ENCODE assay signal across 19 cellular contexts in the genomic region with DNA sequence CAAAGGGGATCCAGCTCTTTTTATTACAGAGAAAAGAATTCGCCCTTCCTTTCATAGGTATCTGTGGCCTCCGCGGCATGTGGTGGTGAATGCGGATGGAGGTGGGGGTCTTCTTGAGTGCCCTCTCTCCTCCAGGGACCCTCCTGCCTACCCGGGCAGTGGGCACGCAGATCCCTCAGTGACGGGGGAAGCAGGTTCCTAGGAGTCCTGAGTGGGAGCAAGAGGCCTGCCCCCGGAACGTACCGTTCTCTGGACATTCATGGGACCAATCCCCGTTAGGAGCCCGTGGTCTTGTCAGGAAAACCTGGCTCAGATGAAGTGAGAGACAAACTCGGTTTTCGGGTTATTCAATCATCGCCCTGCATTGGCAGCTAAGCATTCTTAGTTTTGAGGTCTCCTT. TPM values are rescaled to one million over a fixed set of nuclear protein-coding genes. Genes with fewer than 3 reads are reported as not detected.
DNase-seq lines count a peak whose midpoint lies in the region; TF ChIP-seq lines count a peak whose summit lies in the region.
"Had no signal": no experiment of that assay in that cellular context is flagged by ENCODE, and none has a peak within 500 bp of the region (broad histone marks: within the 10 kb centered on the region; RNA-seq: fewer than 3 reads in every experiment).

No MANE protein-coding gene starts in this region.

- no peak overlapping the region for H3K9ac ChIP-seq in H9 (ENCODE audit: extremely low read depth, insufficient read length, low read length)
- no peak overlapping the region for H3K9ac ChIP-seq in mesenchymal stem cell (ENCODE audit: low read length)
- no peak overlapping the region for H3K9ac ChIP-seq in neural cell (ENCODE audit: low read length)
- H3K9ac ChIP-seq: BLaER1 treated with 17β-estradiol and CSF1 and Interleukin-3, amounts not matched to agents 10 nM and 100 nM had no signal

- H3K27ac ChIP-seq in H9 (ENCODE audit: insufficient read length, low read depth, low read length) (no peak overlapping the region), mesenchymal stem cell (ENCODE audit: low read length, poor library complexity, severe bottlenecking) (no peak overlapping the region), neural cell (ENCODE audit: low read length) (peak overlapping the region; percentile 21)
- H3K27ac ChIP-seq: A549; BLaER1 treated with 17β-estradiol and CSF1 and Interleukin-3, amounts not matched to agents 10 nM and 100 nM had no signal

- H3T11ph ChIP-seq in H9 (ENCODE audit: low read length): no peak overlapping the region

- H3F3A ChIP-seq in neural cell (ENCODE audit: insufficient read depth, low read length, poor library complexity, severe bottlenecking): no peaks in the 10 kb centered on the region

- POLR2A ChIA-PET in GM10248 (lab: Yijun Ruan, JAX): no interaction called here

- no peak overlapping the region for H2BK12ac ChIP-seq in H9 (ENCODE audit: insufficient read length, low read depth, low read length)
- no peak overlapping the region for H2BK12ac ChIP-seq in mesenchymal stem cell (ENCODE audit: low read length in 2 of 2)

- H3K27me3 Mint-ChIP-seq in H9 (ENCODE audit: low read depth) (no peaks in the 10 kb centered on the region), mesothelial cell of epicardium (ENCODE audit: low read depth) (peaks cover 5% of the 10 kb centered on the region)
- H3K27me3 Mint-ChIP-seq: CD4-positive, alpha-beta T cell had no signal

- no peak for TF ChIP-seq RAD21 in neural cell (conservative IDR thresholded peaks at IDR 0.05)

- H3K4me1 Mint-ChIP-seq in H9 (peaks cover 9 to 16% of the 10 kb centered on the region in 2 experiments), mesothelial cell of epicardium (peaks cover 21% of the 10 kb centered on the region)
- H3K4me1 Mint-ChIP-seq: CD14-positive monocyte; CD8-positive, alpha-beta memory T cell had no signal

- H4K91ac ChIP-seq in H9 (ENCODE audit: insufficient read length, low read depth, low read length): no peak overlapping the region
- H4K91ac ChIP-seq in mesenchymal stem cell (ENCODE audit: low read length): no peak overlapping the region

- no peaks in the 10 kb centered on the region for H3K27me3 ChIP-seq in H9 (ENCODE audit: insufficient read depth, low read length)
- peaks cover 0 to 13% of the 10 kb centered on the region in 2 experiments for H3K27me3 ChIP-seq in mesenchymal stem cell (ENCODE audit: control insufficient read depth in 1 of 2, insufficient read depth in 1 of 2, low read length in 2 of 2)
- no peaks in the 10 kb centered on the region for H3K27me3 ChIP-seq in neural cell (ENCODE audit: insufficient read depth, low read depth, low read length)
- H3K27me3 ChIP-seq: BE2C; BLaER1 treated with 17β-estradiol and CSF1 and Interleukin-3, amounts not matched to agents 10 nM and 100 nM had no signal

- no peak overlapping the region for H3K4me3 Mint-ChIP-seq in H9
- no peak overlapping the region for H3K4me3 Mint-ChIP-seq in mesothelial cell of epicardium
- H3K4me3 Mint-ChIP-seq: CD14-positive monocyte; CD4-positive, alpha-beta T cell; CD8-positive, alpha-beta memory T cell; GM23338 had no signal

- H2BK120ac ChIP-seq in H9 (ENCODE audit: low read depth, low read length, poor library complexity, severe bottlenecking) (no peak overlapping the region), mesenchymal stem cell (ENCODE audit: low read depth, low read length) (no peak overlapping the region)

- H4K5ac ChIP-seq in H9 (ENCODE audit: insufficient read length, low read depth, low read length): no peak overlapping the region

- H3K79me2 ChIP-seq in H9 (ENCODE audit: insufficient read depth, low read length) (no peaks in the 10 kb centered on the region), neural cell (replicated peaks; ENCODE audit: insufficient read depth, low read length) (no peaks in the 10 kb centered on the region)

- TF ChIP-seq CTCF in H9 (conservative IDR thresholded peaks at IDR 0.05) (no peak), neural cell (IDR thresholded peaks at IDR 0.05; ENCODE audit: poor library complexity, severe bottlenecking) (no peak), mesothelial cell of epicardium (IDR thresholded peaks at IDR 0.05; ENCODE audit: unreplicated experiment) (no peak), GM10248 (IDR thresholded peaks at IDR 0.05; ENCODE audit: control extremely low read depth, extremely low read depth, low read depth, missing control alignments) (no peak)

- no peaks in the 10 kb centered on the region for H3K9me3 ChIP-seq in H9 (ENCODE audit: control insufficient read depth, low read depth, low read length)
- H3K9me3 ChIP-seq in mesenchymal stem cell (ENCODE audit: control insufficient read depth, low read length): no peaks in the 10 kb centered on the region
- no peaks in the 10 kb centered on the region for H3K9me3 ChIP-seq in neural cell (ENCODE audit: low read length)
- H3K9me3 ChIP-seq: A549; BE2C; BLaER1 treated with 17β-estradiol and CSF1 and Interleukin-3, amounts not matched to agents 10 nM and 100 nM had no signal

- CTCF ChIA-PET in GM10248 (lab: Yijun Ruan, JAX): no interaction called here

- DNase-seq in H9 (no peak), mesenchymal stem cell (no peak), mesothelial cell of epicardium (ENCODE audit: low spot score in 2 of 2, unreplicated experiment in 2 of 2) (no peak), GM10248 (ENCODE audit: extremely low spot score) (no peak), LoVo (ENCODE audit: low spot score) (no peak)
- DNase-seq: 8988T; ACHN; BE2C; CD4-positive, alpha-beta T cell; CD8-positive, alpha-beta memory T cell; DMS79; EL; GDM1; HCEC 1CT had no signal

- no peak overlapping the region for H3K4me3 ChIP-seq in mesenchymal stem cell (ENCODE audit: insufficient read depth in 1 of 2, low read depth in 1 of 2, low read length in 2 of 2)
- H3K4me3 ChIP-seq in neural cell (ENCODE audit: low read length): no peak overlapping the region
- H3K4me3 ChIP-seq: A549; BLaER1 treated with 17β-estradiol and CSF1 and Interleukin-3, amounts not matched to agents 10 nM and 100 nM; GM23338 had no signal

- H3K18ac ChIP-seq in H9 (ENCODE audit: insufficient read length, low read depth, low read length) (no peak overlapping the region), mesenchymal stem cell (ENCODE audit: low read depth in 1 of 2, low read length in 2 of 2) (no peak overlapping the region)

- H3K36me3 ChIP-seq in mesenchymal stem cell (ENCODE audit: control insufficient read depth in 1 of 2, insufficient read depth in 2 of 2, low read depth in 1 of 2, low read length in 2 of 2): no peaks in the 10 kb centered on the region
- H3K36me3 ChIP-seq in neural cell (ENCODE audit: insufficient read depth, low read length): no peaks in the 10 kb centered on the region
- H3K36me3 ChIP-seq: BE2C; BLaER1 treated with 17β-estradiol and CSF1 and Interleukin-3, amounts not matched to agents 10 nM and 100 nM had no signal

- no peak overlapping the region for H2AFZ ChIP-seq in H9 (ENCODE audit: low read length)
- no peak overlapping the region for H2AFZ ChIP-seq in mesenchymal stem cell (ENCODE audit: low read depth, low read length)
- no peak overlapping the region for H2AFZ ChIP-seq in neural cell (ENCODE audit: low read depth, low read length)
- H2AFZ ChIP-seq: GM23338 had no signal

- H3K79me1 ChIP-seq in H9 (ENCODE audit: insufficient read depth, low read depth, low read length, poor library complexity, severe bottlenecking) (no peaks in the 10 kb centered on the region), mesenchymal stem cell (replicated peaks; ENCODE audit: low read length, poor library complexity, severe bottlenecking) (no peaks in the 10 kb centered on the region)

- H3K14ac ChIP-seq in H9 (ENCODE audit: insufficient read depth, low read length): peak overlapping the region; percentile 1; the same call in 1 of the 2 replicates
- no peak overlapping the region for H3K14ac ChIP-seq in mesenchymal stem cell (ENCODE audit: low read length in 2 of 2)

- H2BK15ac ChIP-seq in H9 (ENCODE audit: low read depth, low read length): no peak overlapping the region
- H2BK15ac ChIP-seq in mesenchymal stem cell (ENCODE audit: low read depth, poor library complexity, severe bottlenecking): peak overlapping the region; percentile 63

- H3K4me2 ChIP-seq in H9 (ENCODE audit: insufficient read depth, insufficient read length, low read length) (no peak overlapping the region), mesenchymal stem cell (ENCODE audit: low read length, poor library complexity, severe bottlenecking) (no peak overlapping the region), neural cell (ENCODE audit: low read length) (no peak overlapping the region)
- H3K4me2 ChIP-seq: A549; BLaER1 treated with 17β-estradiol and CSF1 and Interleukin-3, amounts not matched to agents 10 nM and 100 nM; GM23338 had no signal

- H2BK20ac ChIP-seq in H9 (ENCODE audit: low read depth, low read length, poor library complexity, severe bottlenecking): no peak overlapping the region

- no peaks in the 10 kb centered on the region for H3K9me2 ChIP-seq in neural cell (ENCODE audit: insufficient read depth, low read length)

- H2BK5ac ChIP-seq in H9 (ENCODE audit: insufficient read length, low read length) (no peak overlapping the region), mesenchymal stem cell (ENCODE audit: low read depth, low read length, poor library complexity, severe bottlenecking) (no peak overlapping the region)

- no CpG with 5 or more reads among the region's 15 CpGs for WGBS in H9 (ENCODE audit: extremely low coverage, insufficient read length, low lambda C conversion rate)
- 94% methylated on average over 15 of the region's 15 CpGs for WGBS in mesenchymal stem cell

- H3K9me3 Mint-ChIP-seq in H9 (no peaks in the 10 kb centered on the region), mesothelial cell of epicardium (no peaks in the 10 kb centered on the region)
- H3K9me3 Mint-ChIP-seq: CD4-positive, alpha-beta T cell; GM23338 had no signal

- no peaks in the 10 kb centered on the region; a peak in 1 of 7 replicates for H3K36me3 Mint-ChIP-seq in H9 (ENCODE audit: insufficient read depth in 1 of 3, low read depth in 3 of 3)
- no peaks in the 10 kb centered on the region for H3K36me3 Mint-ChIP-seq in mesothelial cell of epicardium
- H3K36me3 Mint-ChIP-seq: CD14-positive monocyte; CD8-positive, alpha-beta memory T cell had no signal

- H3K23ac ChIP-seq in H9 (ENCODE audit: insufficient read length, low read depth, low read length) (no peak overlapping the region), mesenchymal stem cell (ENCODE audit: low read length in 2 of 2) (no peak overlapping the region)

- no peak overlapping the region for H3K4ac ChIP-seq in H9 (ENCODE audit: low read depth, low read length)
- no peak overlapping the region for H3K4ac ChIP-seq in mesenchymal stem cell (ENCODE audit: low read depth in 1 of 2, low read length in 2 of 2)

- H3K56ac ChIP-seq in H9 (ENCODE audit: insufficient read length, low read depth, low read length): no peak overlapping the region

- no peaks in the 10 kb centered on the region for H4K20me1 ChIP-seq in H9 (ENCODE audit: control insufficient read depth, insufficient read depth, insufficient read length)
- H4K20me1 ChIP-seq in neural cell (ENCODE audit: insufficient read depth): no peaks in the 10 kb centered on the region
- H4K20me1 ChIP-seq: BLaER1 treated with 17β-estradiol and CSF1 and Interleukin-3, amounts not matched to agents 10 nM and 100 nM had no signal

- H3K23me2 ChIP-seq in H9 (ENCODE audit: insufficient read length, low read depth, low read length, poor library complexity, severe bottlenecking): no peaks in the 10 kb centered on the region

- no peak for TF ChIP-seq EP300 in neural cell (conservative IDR thresholded peaks at IDR 0.05; ENCODE audit: poor library complexity, severe bottlenecking)

- H3K27ac Mint-ChIP-seq in H9 (no peak overlapping the region), mesothelial cell of epicardium (no peak overlapping the region)
- H3K27ac Mint-ChIP-seq: CD14-positive monocyte; CD4-positive, alpha-beta T cell; CD8-positive, alpha-beta memory T cell; GM23338 had no signal

- H4K8ac ChIP-seq in H9 (replicated peaks; ENCODE audit: insufficient read length, low read depth, low read length): no peak overlapping the region
- no peak overlapping the region for H4K8ac ChIP-seq in mesenchymal stem cell (ENCODE audit: low read length)

- H3K4me1 ChIP-seq in H9 (ENCODE audit: insufficient read depth, low read length) (no peaks in the 10 kb centered on the region), mesenchymal stem cell (ENCODE audit: control insufficient read depth, insufficient read depth, low read depth, low read length) (no peaks in the 10 kb centered on the region)
- H3K4me1 ChIP-seq: A549; BE2C; BLaER1 treated with 17β-estradiol and CSF1 and Interleukin-3, amounts not matched to agents 10 nM and 100 nM had no signal

- H2AK5ac ChIP-seq in H9 (ENCODE audit: insufficient read length, low read length) (no peak overlapping the region), mesenchymal stem cell (ENCODE audit: low read length, severe bottlenecking) (no peak overlapping the region)

RNA-seq across cellular contexts. Expression of gene SMOC2, which starts 56.4 kb away (rescaled TPM):
- total RNA-seq in H9 (2021): 1.8 and 2.1 TPM in 2 replicates
- polyA plus RNA-seq in mesenchymal stem cell (2013, experiment 1 of 2): 0.01 TPM
- polyA plus RNA-seq in mesenchymal stem cell (2013, experiment 2 of 2): not detected
- 0.50 and 1.2 TPM in 2 replicates for polyA plus RNA-seq in neural cell
- 0.23 and 0.24 TPM in 2 replicates for polyA minus RNA-seq in neural cell
- 4.4 to 4.9 TPM (median 4.8 TPM) in 3 replicates for total RNA-seq in mesothelial cell of epicardium
- total RNA-seq: CD4-positive, alpha-beta T cell; CD8-positive, alpha-beta memory T cell had no signal
- polyA plus RNA-seq: A549; CD14-positive monocyte; CD8-positive, alpha-beta memory T cell had no signal
